21 cellular contexts compared by ENCODE assay signal in the genomic region with DNA sequence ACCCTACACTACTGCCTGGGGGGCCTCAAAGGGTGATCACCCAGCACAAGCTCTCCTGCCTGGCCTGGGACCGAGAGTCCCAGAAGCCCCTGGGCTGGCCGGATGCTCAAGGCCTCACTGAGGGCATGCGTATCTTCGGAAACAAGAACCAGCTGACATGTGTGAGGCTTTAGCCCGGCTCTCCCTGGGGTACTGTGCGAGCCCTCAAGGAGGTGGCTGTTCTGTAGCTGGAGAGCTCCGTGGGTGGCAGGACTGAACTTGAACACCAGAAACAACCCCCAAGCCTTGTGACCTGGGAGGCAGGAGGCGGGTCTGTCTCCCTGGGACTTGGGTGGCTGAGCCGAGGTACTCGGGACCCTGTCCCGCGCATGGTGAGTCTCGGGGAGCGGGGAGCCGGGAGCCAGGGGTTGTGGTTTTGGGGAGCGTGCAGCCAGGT. TPM values are rescaled to one million over a fixed set of nuclear protein-coding genes. Genes with fewer than 3 reads are reported as not detected.
DNase-seq lines count a peak whose midpoint lies in the region; ATAC-seq, FAIRE-seq and TF ChIP-seq lines count a peak whose summit lies in the region.
"Had no signal": no experiment of that assay in that cellular context is flagged by ENCODE, and none has a peak within 500 bp of the region (broad histone marks: within the 10 kb centered on the region; RNA-seq: fewer than 3 reads in every experiment).

No MANE protein-coding gene starts in this region.

- H3K9me3 Mint-ChIP-seq in WTC11 (no peaks in the 10 kb centered on the region), neural crest cell (no peaks in the 10 kb centered on the region), glutamatergic neuron (ENCODE audit: unreplicated experiment) (peaks cover 4% of the 10 kb centered on the region)

- no peaks in the 10 kb centered on the region for H3K36me3 Mint-ChIP-seq in WTC11
- H3K36me3 Mint-ChIP-seq in neural crest cell (ENCODE audit: low read depth) = no peaks in the 10 kb centered on the region
- H3K36me3 Mint-ChIP-seq in glutamatergic neuron (ENCODE audit: unreplicated experiment) = no peaks in the 10 kb centered on the region
- H3K36me3 Mint-ChIP-seq: CD8-positive, alpha-beta T cell had no signal

- H3K4me1 Mint-ChIP-seq in WTC11 (peaks cover 24% of the 10 kb centered on the region), neural crest cell (peaks cover 28% of the 10 kb centered on the region), glutamatergic neuron (ENCODE audit: low read depth, unreplicated experiment) (peaks cover 14% of the 10 kb centered on the region)

- no peak overlapping the region for H3K4ac ChIP-seq in IMR-90 (ENCODE audit: low read depth, low read length)

- no peaks in the 10 kb centered on the region for H3K36me3 ChIP-seq in IMR-90 (ENCODE audit: control insufficient read depth, insufficient read depth, low read length)
- no peaks in the 10 kb centered on the region for H3K36me3 ChIP-seq in tibial artery

- POLR2A ChIA-PET in A549 (lab: Yijun Ruan, JAX) = interaction anchor here (0.6 kb wide), 1 partner anchor 55 kb away, joined by 3 read pairs; no protein-coding TSS in a partner anchor
- POLR2A ChIA-PET in IMR-90 (lab: Charles Lee; ENCODE audit: unreplicated experiment) = no interaction called here
- POLR2A ChIA-PET in WTC11 (lab: Charles Lee) = no interaction called here

- no peak overlapping the region for H4K5ac ChIP-seq in IMR-90 (ENCODE audit: low read depth, low read length)

- H2BK5ac ChIP-seq in IMR-90 (ENCODE audit: low read depth, low read length, poor library complexity, severe bottlenecking) = no peak overlapping the region

- CTCF ChIA-PET in A549 (lab: Yijun Ruan, JAX) = interaction anchor here (0.6 to 2.5 kb wide), 4 partner anchors 10 to 109 kb away, joined by 3 to 10 read pairs (median 3); no protein-coding TSS in a partner anchor
- CTCF ChIA-PET in IMR-90 (lab: Yijun Ruan, JAX) = no interaction called here
- CTCF ChIA-PET in WTC11 (lab: Charles Lee) = interaction anchor here (1.2 to 2.1 kb wide), 4 partner anchors 18 to 80 kb away, joined by 3 to 11 read pairs (median 6); no protein-coding TSS in a partner anchor

- no peaks in the 10 kb centered on the region for H3K79me1 ChIP-seq in IMR-90 (ENCODE audit: low read depth in 1 of 2, low read length in 2 of 2)

- H3K27me3 Mint-ChIP-seq in WTC11 (ENCODE audit: low read depth) = peaks cover 9% of the 10 kb centered on the region; the same call in 1 of the 2 replicates
- peaks cover 9% of the 10 kb centered on the region for H3K27me3 Mint-ChIP-seq in neural crest cell (ENCODE audit: low read depth)
- peaks cover 6% of the 10 kb centered on the region for H3K27me3 Mint-ChIP-seq in glutamatergic neuron (ENCODE audit: unreplicated experiment)

- H3K27ac Mint-ChIP-seq in WTC11 (peak overlapping the region; percentile 49; the same call in 1 of the 2 replicates), neural crest cell (ENCODE audit: unreplicated experiment) (peak overlapping the region; percentile 12), glutamatergic neuron (ENCODE audit: unreplicated experiment) (no peak overlapping the region)
- H3K27ac Mint-ChIP-seq: CD8-positive, alpha-beta T cell had no signal

- H3K27ac ChIP-seq in A549 = peak overlapping the region; percentile 21 to 51; a peak in 3 of 6 replicates
- H3K27ac ChIP-seq in IMR-90 (ENCODE audit: insufficient read depth, low read length) = no peak overlapping the region
- no peak overlapping the region for H3K27ac ChIP-seq in tibial artery
- H3K27ac ChIP-seq: GM23248 had no signal

- H4K8ac ChIP-seq in IMR-90 (ENCODE audit: low read depth in 2 of 2, low read length in 2 of 2) = no peak overlapping the region

- H3K4me2 ChIP-seq in A549 (no peak overlapping the region), IMR-90 (ENCODE audit: low read depth, low read length) (no peak overlapping the region)

- H3K4me3 Mint-ChIP-seq in WTC11 (no peak overlapping the region), neural crest cell (no peak overlapping the region), glutamatergic neuron (ENCODE audit: unreplicated experiment) (no peak overlapping the region)
- H3K4me3 Mint-ChIP-seq: CD8-positive, alpha-beta T cell had no signal

- no peak overlapping the region for H2BK20ac ChIP-seq in IMR-90 (ENCODE audit: low read depth, low read length)

- intact Hi-C loops in IMR-90 (cut with micrococcal nuclease) (no loop called here), tibial artery (cut with DNase I; ENCODE audit: low total_unique reads) (no loop called here)

- H3K27me3 ChIP-seq in IMR-90 (ENCODE audit: control insufficient read depth, insufficient read depth, low read length) (peaks cover 38% of the 10 kb centered on the region), tibial artery (peaks cover 0 to 62% of the 10 kb centered on the region in 2 donors)

- no peak overlapping the region for H3K9ac ChIP-seq in IMR-90 (ENCODE audit: low read depth, low read length)
- H3K9ac ChIP-seq: GM23248 had no signal

- TF ChIP-seq EP300 in A549 (IDR thresholded peaks at IDR 0.05) = no peak

- H4K91ac ChIP-seq in IMR-90 (ENCODE audit: insufficient read depth, low read depth, low read length) = no peak overlapping the region

- no peak overlapping the region for H3K4me3 ChIP-seq in A549
- no peak overlapping the region for H3K4me3 ChIP-seq in IMR-90 (ENCODE audit: insufficient read depth, low read depth, low read length)
- H3K4me3 ChIP-seq in tibial artery = no peak overlapping the region
- H3K4me3 ChIP-seq: GM12878, GM23248 had no signal

- H2AFZ ChIP-seq in IMR-90 (replicated peaks; ENCODE audit: low read length, poor library complexity) = no peak overlapping the region
- H2AFZ ChIP-seq: GM23248 had no signal

- no peak overlapping the region for H2AK5ac ChIP-seq in IMR-90 (ENCODE audit: low read depth, low read length)

- H3K18ac ChIP-seq in IMR-90 (ENCODE audit: low read depth, low read length) = no peak overlapping the region

- no peak overlapping the region for H3K23ac ChIP-seq in IMR-90 (ENCODE audit: low read depth, low read length)

- in situ Hi-C loops in IMR-90 (cut with MboI; ENCODE audit: low sequenced_read_pairs) = no loop called here

- H4K20me1 ChIP-seq in IMR-90 (ENCODE audit: insufficient read depth, low read length) = no peaks in the 10 kb centered on the region

- no peaks in the 10 kb centered on the region for H3K9me1 ChIP-seq in IMR-90 (ENCODE audit: insufficient read depth, low read length)

- no peak overlapping the region for H3K14ac ChIP-seq in IMR-90 (replicated peaks; ENCODE audit: low read depth, low read length)

- no peak overlapping the region for H2BK15ac ChIP-seq in IMR-90 (ENCODE audit: low read depth, low read length)

- no peak for TF ChIP-seq RAD21 in A549 (conservative IDR thresholded peaks at IDR 0.05 in 1 of 2, IDR thresholded peaks at IDR 0.05 in 1 of 2)
- no peak for TF ChIP-seq RAD21 in IMR-90 (IDR thresholded peaks at IDR 0.05; ENCODE audit: low read length)

- WGBS in A549 (ENCODE audit: missing lambda C conversion rate) = 71% methylated on average over 12 of the region's 16 CpGs
- 79% methylated on average over 9 of the region's 16 CpGs; no CpG with 5 or more reads in 1 of the 2 experiments for WGBS in IMR-90 (ENCODE audit: extremely low coverage in 2 of 2, insufficient read length in 1 of 2), 2 experiments

- BruUV-seq in IMR-90 (replicated peaks; lab: Mats Ljungman, UMichigan) = no TSS peak

- H2BK120ac ChIP-seq in IMR-90 (ENCODE audit: low read depth, low read length) = no peak overlapping the region

- FAIRE-seq in A549 (lab: Jason Lieb, UNC) = no peak
- FAIRE-seq: GM12878, GM19239 had no signal

- dilution Hi-C loops in IMR-90 (cut with HindIII; ENCODE audit: low sequenced_read_pairs, unreplicated experiment) = no loop called here

- TF ChIP-seq CTCF in A549 (IDR thresholded peaks at IDR 0.05) (no peak), IMR-90 (conservative IDR thresholded peaks at IDR 0.05; ENCODE audit: low read depth, low read length) (no peak), WTC11 (IDR thresholded peaks at IDR 0.05) (no peak), neural crest cell (conservative IDR thresholded peaks at IDR 0.05) (no peak), tibial artery (IDR thresholded peaks at IDR 0.05) (no peak), glutamatergic neuron (IDR thresholded peaks at IDR 0.05; ENCODE audit: partially characterized antibody, unreplicated experiment) (no peak)

- peak overlapping the region; percentile 23 for H2AK9ac ChIP-seq in IMR-90 (replicated peaks; ENCODE audit: low read depth, low read length, poor library complexity)

- no peak overlapping the region for H3K56ac ChIP-seq in IMR-90 (ENCODE audit: extremely low read depth, insufficient read depth, low read length)

- H3K9me3 ChIP-seq in A549 (no peaks in the 10 kb centered on the region), IMR-90 (ENCODE audit: control insufficient read depth, insufficient read depth, low read length) (no peaks in the 10 kb centered on the region), tibial artery (no peaks in the 10 kb centered on the region)

- TF ChIP-seq POLR2A in A549 (IDR thresholded peaks at IDR 0.05; ENCODE audit: low read length) (no peak), IMR-90 (IDR thresholded peaks at IDR 0.05; ENCODE audit: low read depth, low read length) (no peak)

- ATAC-seq in A549 (peak in 1 of 2 experiments; percentile 45; a peak in 4 of 6 replicates), IMR-90 (ENCODE audit: low read depth) (no peak; the same call in none of the 2 replicates), WTC11 (no peak)
- ATAC-seq: CD8-positive, alpha-beta T cell; GM12878 had no signal

- DNase-seq in A549 (ENCODE audit: low read depth in 1 of 2, low spot score in 1 of 2) (peak in 1 of 2 experiments; percentile 51), IMR-90 (no peak), WTC11 (ENCODE audit: low spot score) (no peak), neural crest cell (ENCODE audit: low read depth, low spot score) (no peak), tibial artery (no peak), midbrain (lab: John Stamatoyannopoulos, UW) (no peak), SKM-1 treated with dmso at 0.1 percent for 144 hours (lab: John Stamatoyannopoulos, UW; ENCODE audit: unreplicated experiment) (no peak), glutamatergic neuron (no peak)
- DNase-seq: 8988T; Calu3; CD8-positive, alpha-beta T cell; DMS53; EL; GM23248; KG1; NCI-H1436; NCI-H2029; NCI-H526 had no signal

- H3K4me1 ChIP-seq in A549 = peaks cover 19% of the 10 kb centered on the region
- peaks cover 2% of the 10 kb centered on the region; the same call in 1 of the 2 replicates for H3K4me1 ChIP-seq in IMR-90 (ENCODE audit: control insufficient read depth, insufficient read depth, low read length)
- no peaks in the 10 kb centered on the region for H3K4me1 ChIP-seq in tibial artery

RNA-seq across cellular contexts. Expression of a gene that starts 7.0 kb away (rescaled TPM):
- polyA plus RNA-seq in A549 (2011; rRNA removed) (1.5 and 2.6 TPM in 2 replicates), A549 (2017; fragmentation: RNase III; extraction: RNeasy Plus Mini Kit Qiagen cat#74134 plus additional on column Dnase treatment) (0.97 to 1.3 TPM (median 1.1 TPM) in 3 replicates), IMR-90 (2012; rRNA removed) (not detected in 2 replicates)
- polyA plus RNA-seq in A549 (2012; cell fraction: cytosol; rRNA removed) = 1.8 and 2.2 TPM in 2 replicates
- 4.1 and 4.5 TPM in 2 replicates for polyA plus RNA-seq in A549 (2012; cell fraction: nucleus; rRNA removed)
- 2.8 and 4.6 TPM in 2 replicates for polyA minus RNA-seq in A549 (2011; rRNA and poly(A)+ RNA removed)
- total RNA-seq in IMR-90 (2012; rRNA removed) (not detected in 2 replicates), WTC11 (2021) (13.6 to 26.5 TPM (median 24.7 TPM) in 3 replicates), neural crest cell (0.21 and 0.41 TPM in 2 replicates), glutamatergic neuron (ENCODE audit: unreplicated experiment) (0.39 TPM)
- not detected in 2 replicates for polyA plus RNA-seq in IMR-90 (2012; cell fraction: cytosol; rRNA removed)
- not detected in 2 replicates for polyA plus RNA-seq in IMR-90 (2012; cell fraction: nucleus; rRNA removed; ENCODE audit: low replicate concordance)
- total RNA-seq: Calu3; CD8-positive, alpha-beta T cell; GM12878; GM23248 had no signal
- polyA plus RNA-seq: BJ, GM12878, GM23248 had no signal

RNA-seq across cellular contexts. Expression of a gene that starts 37.1 kb away (rescaled TPM):
- polyA plus RNA-seq in A549 (2011; rRNA removed) (36.4 and 40.1 TPM in 2 replicates), A549 (2017; fragmentation: RNase III; extraction: RNeasy Plus Mini Kit Qiagen cat#74134 plus additional on column Dnase treatment) (91.7 to 99.0 TPM (median 95.4 TPM) in 3 replicates), IMR-90 (2012; rRNA removed) (97.3 and 112 TPM in 2 replicates)
- polyA plus RNA-seq in A549 (2012; cell fraction: cytosol; rRNA removed) = 101 and 105 TPM in 2 replicates
- polyA plus RNA-seq in A549 (2012; cell fraction: nucleus; rRNA removed) = 151 and 200 TPM in 2 replicates
- polyA minus RNA-seq in A549 (2011; rRNA and poly(A)+ RNA removed) = 47.5 and 53.6 TPM in 2 replicates
- total RNA-seq in IMR-90 (2012; rRNA removed) (99.8 and 113 TPM in 2 replicates), WTC11 (2021) (69.0 to 76.6 TPM (median 76.0 TPM) in 3 replicates), neural crest cell (93.9 and 102 TPM in 2 replicates), glutamatergic neuron (ENCODE audit: unreplicated experiment) (96.3 TPM)
- 84.9 and 127 TPM in 2 replicates for polyA plus RNA-seq in IMR-90 (2012; cell fraction: cytosol; rRNA removed)
- polyA plus RNA-seq in IMR-90 (2012; cell fraction: nucleus; rRNA removed; ENCODE audit: low replicate concordance) = 115 and 242 TPM in 2 replicates

RNA-seq across cellular contexts. Expression of a gene that starts 37.2 kb away (rescaled TPM):
- polyA plus RNA-seq in A549 (2011; rRNA removed) = 5.5 and 6.1 TPM in 2 replicates
- polyA plus RNA-seq in A549 (2012; cell fraction: cytosol; rRNA removed) = 6.2 and 7.7 TPM in 2 replicates
- 11.5 and 13.2 TPM in 2 replicates for polyA plus RNA-seq in A549 (2012; cell fraction: nucleus; rRNA removed)
- polyA plus RNA-seq in A549 (2017; fragmentation: RNase III; extraction: RNeasy Plus Mini Kit Qiagen cat#74134 plus additional on column Dnase treatment) = 11.5 to 12.6 TPM (median 12.1 TPM) in 3 replicates
- 3.9 and 6.2 TPM in 2 replicates for polyA minus RNA-seq in A549 (2011; rRNA and poly(A)+ RNA removed)
- 0.90 and 1.1 TPM in 2 replicates for total RNA-seq in IMR-90 (2012; rRNA removed)
- polyA plus RNA-seq in IMR-90 (2012; rRNA removed) = 3.2 and 3.4 TPM in 2 replicates
- polyA plus RNA-seq in IMR-90 (2012; cell fraction: cytosol; rRNA removed) = 1.8 and 2.4 TPM in 2 replicates
- 7.6 and 17.1 TPM in 2 replicates for polyA plus RNA-seq in IMR-90 (2012; cell fraction: nucleus; rRNA removed; ENCODE audit: low replicate concordance)
- total RNA-seq in WTC11 (2021) = 12.0 to 12.8 TPM (median 12.2 TPM) in 3 replicates
- 41.7 and 42.6 TPM in 2 replicates for total RNA-seq in neural crest cell
- 18.0 TPM for total RNA-seq in glutamatergic neuron (ENCODE audit: unreplicated experiment)

RNA-seq across cellular contexts. Expression of a gene that starts 44.9 kb away (rescaled TPM):
- polyA plus RNA-seq in A549 (2011; rRNA removed) (22.8 and 25.8 TPM in 2 replicates), A549 (2017; fragmentation: RNase III; extraction: RNeasy Plus Mini Kit Qiagen cat#74134 plus additional on column Dnase treatment) (42.8 to 55.2 TPM (median 45.2 TPM) in 3 replicates), IMR-90 (2012; rRNA removed) (17.4 and 17.7 TPM in 2 replicates)
- 83.9 and 89.9 TPM in 2 replicates for polyA plus RNA-seq in A549 (2012; cell fraction: cytosol; rRNA removed)
- 1,068 and 1,537 TPM in 2 replicates for polyA plus RNA-seq in A549 (2012; cell fraction: nucleus; rRNA removed)
- polyA minus RNA-seq in A549 (2011; rRNA and poly(A)+ RNA removed) = 10.0 and 10.4 TPM in 2 replicates
- total RNA-seq in IMR-90 (2012; rRNA removed) (5.0 and 5.4 TPM in 2 replicates), WTC11 (2021) (42.6 to 62.4 TPM (median 55.6 TPM) in 3 replicates), neural crest cell (2.7 and 3.1 TPM in 2 replicates), glutamatergic neuron (ENCODE audit: unreplicated experiment) (17.8 TPM)
- 5.8 and 13.6 TPM in 2 replicates for polyA plus RNA-seq in IMR-90 (2012; cell fraction: cytosol; rRNA removed)
- 145 and 321 TPM in 2 replicates for polyA plus RNA-seq in IMR-90 (2012; cell fraction: nucleus; rRNA removed; ENCODE audit: low replicate concordance)

RNA-seq across cellular contexts. Expression of a gene that starts 59.9 kb away (rescaled TPM):
- polyA plus RNA-seq in A549 (2011; rRNA removed) (2,291 and 2,911 TPM in 2 replicates), A549 (2017; fragmentation: RNase III; extraction: RNeasy Plus Mini Kit Qiagen cat#74134 plus additional on column Dnase treatment) (2,979 to 3,246 TPM (median 3,044 TPM) in 3 replicates), IMR-90 (2012; rRNA removed) (3,527 and 5,396 TPM in 2 replicates)
- 5,546 and 6,996 TPM in 2 replicates for polyA plus RNA-seq in A549 (2012; cell fraction: cytosol; rRNA removed)
- polyA plus RNA-seq in A549 (2012; cell fraction: nucleus; rRNA removed) = 3,523 and 4,870 TPM in 2 replicates
- 1,187 and 1,226 TPM in 2 replicates for polyA minus RNA-seq in A549 (2011; rRNA and poly(A)+ RNA removed)
- total RNA-seq in IMR-90 (2012; rRNA removed) (1,549 and 2,098 TPM in 2 replicates), WTC11 (2021) (2,631 to 3,314 TPM (median 3,295 TPM) in 3 replicates), neural crest cell (2,012 and 2,013 TPM in 2 replicates), glutamatergic neuron (ENCODE audit: unreplicated experiment) (893 TPM)
- polyA plus RNA-seq in IMR-90 (2012; cell fraction: cytosol; rRNA removed) = 7,098 and 10,427 TPM in 2 replicates
- polyA plus RNA-seq in IMR-90 (2012; cell fraction: nucleus; rRNA removed; ENCODE audit: low replicate concordance) = 1,689 and 3,565 TPM in 2 replicates

Comparison
In these comparisons a context has a peak if more than half of its experiments do, and no peak if none do; other contexts are left out.
1. H3K27ac ChIP-seq: peak in A549 (2 of 2); none in IMR-90 (single experiment) and tibial artery (0 of 2).
2. RNA of a gene that starts 7.0 kb away (total RNA-seq): 13.6 to 26.5 TPM in WTC11; 0.39 TPM in glutamatergic neuron (single experiment), 0.21 to 0.41 TPM in neural crest cell and not detected in IMR-90; every median in the first group is over 10 times any median in the second.